8 cellular contexts compared by ENCODE assay signal in the genomic region with DNA sequence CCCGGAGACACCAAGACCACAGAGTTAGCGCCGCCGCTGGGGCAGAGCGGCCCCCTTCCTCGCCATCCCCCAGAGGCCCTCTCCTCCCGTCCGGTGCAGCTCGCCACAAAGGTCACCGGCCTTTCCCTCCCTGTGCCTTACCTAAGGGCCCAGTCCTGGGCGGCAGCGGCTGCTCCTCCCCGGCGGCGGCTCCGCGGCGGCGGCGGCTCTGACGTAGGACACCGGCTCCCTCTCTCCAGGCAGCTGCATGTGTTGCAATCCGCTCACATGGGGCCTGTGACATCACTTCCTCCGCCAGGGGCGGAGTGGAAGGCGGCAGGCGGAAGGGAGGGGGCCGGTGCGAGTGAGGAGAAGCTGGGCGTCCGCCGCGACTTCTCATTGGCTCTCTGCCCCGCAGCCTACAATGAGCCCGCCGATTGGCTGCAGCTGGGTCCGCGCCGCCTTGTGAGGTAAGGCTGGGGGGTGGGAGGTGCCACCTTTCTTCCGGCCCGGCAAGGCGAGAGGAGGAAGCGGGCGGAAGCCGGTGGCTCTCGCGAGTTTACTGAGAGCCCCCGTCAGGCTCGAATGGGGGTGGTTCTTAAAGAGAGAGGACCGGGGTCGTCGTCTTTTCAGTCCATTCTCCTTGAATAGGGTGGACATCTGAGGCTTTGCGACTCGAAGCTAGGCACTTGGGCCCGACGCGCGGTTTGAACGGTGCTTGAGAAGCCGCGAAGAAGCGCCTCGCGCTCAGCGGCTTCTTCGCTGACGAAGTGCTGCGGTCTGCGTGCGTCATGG. TPM values are rescaled to one million over a fixed set of nuclear protein-coding genes. Genes with fewer than 3 reads are reported as not detected.
DNase-seq lines count a peak whose midpoint lies in the region; ATAC-seq and TF ChIP-seq lines count a peak whose summit lies in the region.

Gene ETF1 (minus strand): TSS at position 281 of the 774 bp plus-strand sequence. CDS start 318 bp downstream, outside the sequence.

- no peak for TF ChIP-seq CTCF in GM10248 (IDR thresholded peaks at IDR 0.05; ENCODE audit: control extremely low read depth, extremely low read depth, low read depth, missing control alignments)
- TF ChIP-seq CTCF in omental fat pad (IDR thresholded peaks at IDR 0.05), result no peak
- TF ChIP-seq CTCF in testis (IDR thresholded peaks at IDR 0.05), result peak in 2 of 3 experiments; percentile 15 to 34

- H3K4me1 Mint-ChIP-seq in activated naive CD8-positive, alpha-beta T cell (ENCODE audit: low read depth), result peaks cover 63% of the 10 kb centered on the region

- peak; percentile 99 for DNase-seq in GM10248 (ENCODE audit: extremely low spot score)
- peak; percentile 92 for DNase-seq in NCI-H1105 (lab: John Stamatoyannopoulos, UW)
- peak; percentile 99 for DNase-seq in SKM-1 treated with dmso at 0.1 percent for 144 hours (lab: John Stamatoyannopoulos, UW; ENCODE audit: unreplicated experiment)
- peak; percentile 83 for DNase-seq in glomerular endothelial cell (ENCODE audit: extremely low read depth, low read depth, low spot score)
- peak; percentile 98 for DNase-seq in omental fat pad (ENCODE audit: low spot score)
- peak; percentile 100 for DNase-seq in testis

- peak within 1 kb of the TSS; percentile 97 to 98 for H3K27ac ChIP-seq in testis

- H3K4me3 ChIP-seq in testis, result peak within 1 kb of the TSS; percentile 87 to 89

- H3K9me3 Mint-ChIP-seq in activated naive CD8-positive, alpha-beta T cell (ENCODE audit: low read depth), result no peaks in the 10 kb centered on the region

- WGBS in testis, 2 donors, result 0% methylated on average over 18 to 64 of the region's 70 CpGs

- H3K27me3 ChIP-seq in testis, result no peaks in the 10 kb centered on the region

- TF ChIP-seq POLR2A in testis (IDR thresholded peaks at IDR 0.05), result peak; percentile 96

- CTCF ChIA-PET in GM10248 (lab: Yijun Ruan, JAX), result interaction anchor here (1.2 to 3.0 kb wide), 7 partner anchors 10 to 191 kb away, joined by 3 to 12 read pairs (median 4); partner anchors contain the start of gene EGR1

- H3K27ac Mint-ChIP-seq in activated naive CD8-positive, alpha-beta T cell, result peak within 1 kb of the TSS; percentile 100

- POLR2A ChIA-PET in GM10248 (lab: Yijun Ruan, JAX), result interaction anchor here (0.6 to 1.6 kb wide), 11 partner anchors 9 to 217 kb away, joined by 3 to 16 read pairs (median 5); partner anchors contain the start of genes EGR1 and HSPA9

- peaks cover 54% of the 10 kb centered on the region for H3K4me1 ChIP-seq in testis

- ATAC-seq in HG02623 (IDR thresholded peaks at IDR 0.05; ENCODE audit: unreplicated experiment) (peak; percentile 88), omental fat pad (ENCODE audit: low FRiP score) (peak; percentile 97)

- H3K36me3 Mint-ChIP-seq in activated naive CD8-positive, alpha-beta T cell, result peaks cover 11% of the 10 kb centered on the region

- H3K4me3 Mint-ChIP-seq in activated naive CD8-positive, alpha-beta T cell, result peak within 1 kb of the TSS; percentile 100

- H3K27me3 Mint-ChIP-seq in activated naive CD8-positive, alpha-beta T cell, result no peaks in the 10 kb centered on the region

- intact Hi-C loops in testis (cut with DNase I; ENCODE audit: low total_unique reads), result no loop called here

- no peaks in the 10 kb centered on the region for H3K36me3 ChIP-seq in testis (ENCODE audit: low read depth, missing control alignments)

- no peaks in the 10 kb centered on the region for H3K9me3 ChIP-seq in testis

RNA-seq across cellular contexts. Expression of gene ETF1, which starts in this region (rescaled TPM):
- 77.2 and 81.9 TPM in 2 replicates for total RNA-seq in glomerular endothelial cell
- 100 to 1,000 TPM in 3 of 4 donors, 10 to 100 TPM in 1; 69.8 to 195 (median 141) TPM for total RNA-seq in omental fat pad
- total RNA-seq in testis, result 10 to 100 TPM; 74.3 to 75.3 TPM
- polyA plus RNA-seq in testis (ENCODE audit: insufficient read depth, low read depth, low replicate concordance), result 103 TPM

Comparison
In these comparisons a context has a peak if more than half of its experiments do, and no peak if none do; other contexts are left out.
1. Peak in every context shown above with its lines: DNase-seq, ATAC-seq, H3K4me3 ChIP-seq and H3K27ac ChIP-seq.
2. CTCF ChIP-seq: peak in testis (2 of 3); none in GM10248 (single experiment) and omental fat pad (0 of 3).